19 cellular contexts compared by ENCODE assay signal in the genomic region with DNA sequence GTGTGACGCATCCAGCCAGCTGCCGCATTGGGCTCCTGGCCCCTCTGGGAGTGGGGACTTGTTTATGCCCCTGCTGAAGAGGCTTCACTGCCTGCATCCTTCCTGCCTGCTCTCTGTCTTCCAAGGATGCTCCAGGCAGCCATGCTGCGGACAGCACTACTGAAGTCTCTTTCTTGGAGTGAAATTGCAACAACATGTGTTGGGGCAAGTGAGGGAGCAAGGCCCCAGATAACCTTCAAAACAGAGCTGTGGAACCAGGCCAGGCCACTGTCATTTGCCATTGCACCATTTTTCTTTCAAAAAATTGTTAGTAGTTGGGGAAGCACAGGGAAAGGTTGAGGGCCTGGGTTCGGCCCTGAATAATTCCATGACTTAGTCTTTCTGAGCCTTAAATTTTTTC.
"Had no signal": no experiment of that assay in that cellular context is flagged by ENCODE, and none has a peak within 500 bp of the region (broad histone marks: within the 10 kb centered on the region; RNA-seq: fewer than 3 reads in every experiment).

No MANE protein-coding gene starts in this region.

- H3K4me2 ChIP-seq: KMS-11 had no signal

- H3K9me3 ChIP-seq: Peyer's patch, SJCRH30 had no signal

- H3K27me3 ChIP-seq: Peyer's patch, SJCRH30 had no signal

- H3K27ac ChIP-seq: KMS-11, Peyer's patch, SJCRH30, SK-N-MC had no signal

- ATAC-seq: SK-N-SH treated with all-trans-retinoic acid at 6 μM for 48 hours, T-cell had no signal

- H3K4me1 ChIP-seq: Peyer's patch, SJCRH30 had no signal

- H3K36me3 ChIP-seq: Peyer's patch, SJCRH30 had no signal

- H3K4me3 Mint-ChIP-seq: T-cell had no signal

- H3K4me3 ChIP-seq: Peyer's patch, SJCRH30, SK-N-MC had no signal

- H3K36me3 Mint-ChIP-seq: T-cell had no signal

- H3K27ac Mint-ChIP-seq: T-cell had no signal

- DNase-seq: Karpas-422, MM.1S, MV-4-11, NCI-H1694 treated with DMSO at 0.1 percent for 48 hours, NCI-H2107, NCI-H2171, NCI-H2227 treated with DMSO at 0.1 percent for 48 hours, NCI-H446, NCI-H524 treated with DMSO at 0.1 percent for 48 hours, NCI-H526 treated with DMSO at 0.1 percent for 48 hours, Peyer's patch, Right ventricle myocardium superior, RPMI8226, SIG-M5, SJCRH30, T-cell had no signal

- H3K27me3 Mint-ChIP-seq: T-cell had no signal
